1 cellular context compared by ENCODE assay signal in the genomic region with DNA sequence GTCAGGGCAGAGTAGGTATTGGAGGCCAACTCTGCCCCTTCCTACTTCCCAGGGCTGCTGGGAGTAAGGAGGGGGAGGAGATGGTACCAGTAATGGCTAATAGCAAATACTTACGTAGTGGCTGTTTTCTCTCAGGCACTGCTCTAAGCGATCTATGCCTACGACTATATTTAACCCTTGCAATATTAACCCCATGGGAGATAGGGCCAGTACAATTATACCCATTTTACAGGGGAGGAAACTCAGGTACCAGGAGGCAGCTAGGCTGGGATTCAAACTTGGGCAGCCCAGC.
TF ChIP-seq lines count a peak whose summit lies in the region.

No MANE protein-coding gene starts in this region.

TF ChIP-seq in A549, 52 proteins besides CTCF, POLR2A, EP300 and RAD21 (continued from another document):
- TF ChIP-seq, protein P1, sequence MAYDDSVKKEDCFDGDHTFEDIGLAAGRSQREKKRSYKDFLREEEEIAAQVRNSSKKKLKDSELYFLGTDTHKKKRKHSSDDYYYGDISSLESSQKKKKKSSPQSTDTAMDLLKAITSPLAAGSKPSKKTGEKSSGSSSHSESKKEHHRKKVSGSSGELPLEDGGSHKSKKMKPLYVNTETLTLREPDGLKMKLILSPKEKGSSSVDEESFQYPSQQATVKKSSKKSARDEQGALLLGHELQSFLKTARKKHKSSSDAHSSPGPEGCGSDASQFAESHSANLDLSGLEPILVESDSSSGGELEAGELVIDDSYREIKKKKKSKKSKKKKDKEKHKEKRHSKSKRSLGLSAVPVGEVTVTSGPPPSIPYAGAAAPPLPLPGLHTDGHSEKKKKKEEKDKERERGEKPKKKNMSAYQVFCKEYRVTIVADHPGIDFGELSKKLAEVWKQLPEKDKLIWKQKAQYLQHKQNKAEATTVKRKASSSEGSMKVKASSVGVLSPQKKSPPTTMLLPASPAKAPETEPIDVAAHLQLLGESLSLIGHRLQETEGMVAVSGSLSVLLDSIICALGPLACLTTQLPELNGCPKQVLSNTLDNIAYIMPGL (CRISPR knock-in tag; IDR thresholded peaks at IDR 0.05; ENCODE audit: borderline replicate concordance) = no peak
